In genomic region chr1:210828996-210829596, GRCh38 we compare ENCODE assay signal across 23 cellular contexts.
"Had no signal": no experiment of that assay in that cellular context is flagged by ENCODE, and none has a peak within 500 bp of the region (broad histone marks: within the 10 kb centered on the region; RNA-seq: fewer than 3 reads in every experiment).

No MANE protein-coding gene starts in this region.

- FAIRE-seq: bronchial epithelial cell, pancreas had no signal

- H3K27ac ChIP-seq: coronary artery, esophagus squamous epithelium, gastroesophageal sphincter, heart right ventricle, neutrophil, pancreas, psoas muscle, stomach, testis had no signal

- H3K9me3 ChIP-seq: esophagus squamous epithelium, gastroesophageal sphincter, heart right ventricle, neutrophil, pancreas, psoas muscle, stomach, testis had no signal

- H3K4me3 ChIP-seq: coronary artery, esophagus squamous epithelium, gastroesophageal sphincter, heart right ventricle, pancreas, psoas muscle, smooth muscle cell, stomach, testis had no signal

- H3K4me1 ChIP-seq: esophagus squamous epithelium, gastroesophageal sphincter, heart right ventricle, pancreas, psoas muscle, stomach, testis had no signal

- H3K27me3 ChIP-seq: esophagus squamous epithelium, gastroesophageal sphincter, neutrophil, pancreas, testis had no signal

- H3K36me3 ChIP-seq: esophagus squamous epithelium, gastroesophageal sphincter, heart right ventricle, neutrophil, pancreas, stomach had no signal

- DNase-seq: activated B cell treated with CpG ODN at 0.5 μM for 24 hours; activated CD4-positive, alpha-beta memory T cell treated with anti-CD3 and anti-CD28 coated beads for 36 hours; activated CD4-positive, alpha-beta T cell treated with anti-CD3 and anti-CD28 coated beads for 48 hours; activated naive CD4-positive, alpha-beta T cell treated with Interleukin-2 at 50 U/mL for 16 hours; activated naive CD8-positive, alpha-beta T cell treated with anti-CD3 and anti-CD28 coated beads for 36 hours; activated T-cell treated with anti-CD3 and anti-CD28 coated beads, Interleukin-2, amount 50 U/mL, for 48 hours; esophagus squamous epithelium; heart right ventricle; islet precursor cell; left colon; pancreas; psoas muscle; right cardiac atrium; stimulated activated CD4-positive, alpha-beta T cell treated with anti-CD3 and anti-CD28 coated beads, Interleukin-15, amount 100 ng/mL, for 24 hours; stomach; T1000; testis had no signal

- H3K4me2 ChIP-seq: smooth muscle cell had no signal

- ATAC-seq: gastroesophageal sphincter; heart right ventricle; left colon; pancreas; psoas muscle; right cardiac atrium; stimulated activated memory B cell treated with anti-CD40 and anti-IgM and Interleukin-4, amounts not matched to agents 10 μg/mL and 1 μg/mL and 100 μg/mL, for 72 hours had no signal
